In the genomic region with DNA sequence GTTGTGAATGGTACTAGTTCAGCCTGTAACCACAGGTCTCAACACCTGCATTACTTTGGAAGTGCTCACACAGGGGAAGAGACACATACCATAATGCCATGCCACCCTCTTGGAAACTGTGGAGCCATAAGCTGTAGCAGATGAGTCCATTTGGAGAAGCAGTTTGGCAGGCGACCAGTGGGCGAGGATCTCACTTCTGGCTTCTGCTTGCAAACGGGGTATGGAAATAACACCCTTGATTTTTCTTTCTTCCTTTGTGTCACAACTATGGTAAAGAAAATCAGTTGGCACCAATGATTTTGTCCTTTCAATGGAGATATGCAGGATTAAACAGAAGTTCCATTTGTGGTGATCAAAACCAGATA, we compare ENCODE assay signal across 1 cellular context.
TF ChIP-seq lines count a peak whose summit lies in the region.

No MANE protein-coding gene starts in this region.

TF ChIP-seq in HepG2, 621 proteins besides CTCF, POLR2A, EP300 and RAD21 (continued from another document and continues in another):
- TF ChIP-seq, protein P1, sequence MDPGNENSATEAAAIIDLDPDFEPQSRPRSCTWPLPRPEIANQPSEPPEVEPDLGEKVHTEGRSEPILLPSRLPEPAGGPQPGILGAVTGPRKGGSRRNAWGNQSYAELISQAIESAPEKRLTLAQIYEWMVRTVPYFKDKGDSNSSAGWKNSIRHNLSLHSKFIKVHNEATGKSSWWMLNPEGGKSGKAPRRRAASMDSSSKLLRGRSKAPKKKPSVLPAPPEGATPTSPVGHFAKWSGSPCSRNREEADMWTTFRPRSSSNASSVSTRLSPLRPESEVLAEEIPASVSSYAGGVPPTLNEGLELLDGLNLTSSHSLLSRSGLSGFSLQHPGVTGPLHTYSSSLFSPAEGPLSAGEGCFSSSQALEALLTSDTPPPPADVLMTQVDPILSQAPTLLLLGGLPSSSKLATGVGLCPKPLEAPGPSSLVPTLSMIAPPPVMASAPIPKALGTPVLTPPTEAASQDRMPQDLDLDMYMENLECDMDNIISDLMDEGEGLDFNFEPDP (CRISPR knock-in tag; conservative IDR thresholded peaks at IDR 0.05), result no peak
- no peak for TF ChIP-seq ZNF317 (CRISPR knock-in tag; IDR thresholded peaks at IDR 0.05)
- TF ChIP-seq PLRG1 (conservative IDR thresholded peaks at IDR 0.05), result no peak
- TF ChIP-seq, protein P2, sequence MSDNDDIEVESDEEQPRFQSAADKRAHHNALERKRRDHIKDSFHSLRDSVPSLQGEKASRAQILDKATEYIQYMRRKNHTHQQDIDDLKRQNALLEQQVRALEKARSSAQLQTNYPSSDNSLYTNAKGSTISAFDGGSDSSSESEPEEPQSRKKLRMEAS (IDR thresholded peaks at IDR 0.05), result no peak
- TF ChIP-seq ZNF432 (CRISPR knock-in tag; IDR thresholded peaks at IDR 0.05; ENCODE audit: borderline replicate concordance), result no peak
- no peak for TF ChIP-seq SATB2 (CRISPR knock-in tag; IDR thresholded peaks at IDR 0.05)
- TF ChIP-seq NR2F6 (IDR thresholded peaks at IDR 0.05), result no peak
- TF ChIP-seq NR2F6 (CRISPR knock-in tag; IDR thresholded peaks at IDR 0.05), result no peak
- TF ChIP-seq KLF6 (CRISPR knock-in tag; IDR thresholded peaks at IDR 0.05), result no peak
- peak; percentile 33; the same call in 1 of the 2 replicates for TF ChIP-seq SP4 (CRISPR knock-in tag; IDR thresholded peaks at IDR 0.05)
- 0 out of 2 replicates have a peak, but pooled peaks have one; percentile 56 for TF ChIP-seq HOXA7 (CRISPR knock-in tag; IDR thresholded peaks at IDR 0.05)
- TF ChIP-seq ZNF644 (CRISPR knock-in tag; IDR thresholded peaks at IDR 0.05; ENCODE audit: low read depth), result no peak
- TF ChIP-seq PHF8 (CRISPR knock-in tag; IDR thresholded peaks at IDR 0.05), result no peak
- TF ChIP-seq, protein P3, sequence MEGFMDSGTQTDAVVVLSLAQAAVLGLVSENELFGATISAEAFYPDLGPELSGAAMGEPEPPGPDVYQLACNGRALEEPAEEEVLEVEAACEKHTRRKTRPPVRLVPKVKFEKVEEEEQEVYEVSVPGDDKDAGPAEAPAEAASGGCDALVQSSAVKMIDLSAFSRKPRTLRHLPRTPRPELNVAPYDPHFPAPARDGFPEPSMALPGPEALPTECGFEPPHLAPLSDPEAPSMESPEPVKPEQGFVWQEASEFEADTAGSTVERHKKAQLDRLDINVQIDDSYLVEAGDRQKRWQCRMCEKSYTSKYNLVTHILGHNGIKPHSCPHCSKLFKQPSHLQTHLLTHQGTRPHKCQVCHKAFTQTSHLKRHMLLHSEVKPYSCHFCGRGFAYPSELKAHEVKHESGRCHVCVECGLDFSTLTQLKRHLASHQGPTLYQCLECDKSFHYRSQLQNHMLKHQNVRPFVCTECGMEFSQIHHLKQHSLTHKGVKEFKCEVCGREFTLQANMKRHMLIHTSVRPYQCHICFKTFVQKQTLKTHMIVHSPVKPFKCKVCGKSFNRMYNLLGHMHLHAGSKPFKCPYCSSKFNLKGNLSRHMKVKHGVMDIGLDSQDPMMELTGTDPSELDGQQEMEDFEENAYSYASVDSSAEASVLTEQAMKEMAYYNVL (CRISPR knock-in tag; IDR thresholded peaks at IDR 0.05; ENCODE audit: borderline replicate concordance), result no peak
- no peak for TF ChIP-seq FOXM1 (CRISPR knock-in tag; IDR thresholded peaks at IDR 0.05)
- TF ChIP-seq TP53 (CRISPR knock-in tag; conservative IDR thresholded peaks at IDR 0.05), result no peak
- TF ChIP-seq, protein P4, sequence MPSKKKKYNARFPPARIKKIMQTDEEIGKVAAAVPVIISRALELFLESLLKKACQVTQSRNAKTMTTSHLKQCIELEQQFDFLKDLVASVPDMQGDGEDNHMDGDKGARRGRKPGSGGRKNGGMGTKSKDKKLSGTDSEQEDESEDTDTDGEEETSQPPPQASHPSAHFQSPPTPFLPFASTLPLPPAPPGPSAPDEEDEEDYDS (CRISPR knock-in tag; IDR thresholded peaks at IDR 0.05), result no peak
- TF ChIP-seq, protein P5, sequence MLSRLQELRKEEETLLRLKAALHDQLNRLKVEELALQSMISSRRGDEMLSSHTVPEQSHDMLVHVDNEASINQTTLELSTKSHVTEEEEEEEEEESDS (CRISPR knock-in tag; IDR thresholded peaks at IDR 0.05; ENCODE audit: borderline replicate concordance), result 0 out of 2 replicates have a peak, but pooled peaks have one; percentile 9
- no peak for TF ChIP-seq ZNF816 (CRISPR knock-in tag; IDR thresholded peaks at IDR 0.05; ENCODE audit: borderline replicate concordance)
- no peak for TF ChIP-seq ZNF230 (CRISPR knock-in tag; IDR thresholded peaks at IDR 0.05)
- TF ChIP-seq SUZ12 (IDR thresholded peaks at IDR 0.05; ENCODE audit: low read depth, low read length), result no peak
- TF ChIP-seq, protein P6, sequence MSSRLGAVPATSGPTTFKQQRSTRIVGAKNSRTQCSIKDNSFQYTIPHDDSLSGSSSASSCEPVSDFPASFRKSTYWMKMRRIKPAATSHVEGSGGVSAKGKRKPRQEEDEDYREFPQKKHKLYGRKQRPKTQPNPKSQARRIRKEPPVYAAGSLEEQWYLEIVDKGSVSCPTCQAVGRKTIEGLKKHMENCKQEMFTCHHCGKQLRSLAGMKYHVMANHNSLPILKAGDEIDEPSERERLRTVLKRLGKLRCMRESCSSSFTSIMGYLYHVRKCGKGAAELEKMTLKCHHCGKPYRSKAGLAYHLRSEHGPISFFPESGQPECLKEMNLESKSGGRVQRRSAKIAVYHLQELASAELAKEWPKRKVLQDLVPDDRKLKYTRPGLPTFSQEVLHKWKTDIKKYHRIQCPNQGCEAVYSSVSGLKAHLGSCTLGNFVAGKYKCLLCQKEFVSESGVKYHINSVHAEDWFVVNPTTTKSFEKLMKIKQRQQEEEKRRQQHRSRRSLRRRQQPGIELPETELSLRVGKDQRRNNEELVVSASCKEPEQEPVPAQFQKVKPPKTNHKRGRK (CRISPR knock-in tag; IDR thresholded peaks at IDR 0.05), result no peak
- TF ChIP-seq, protein P7, sequence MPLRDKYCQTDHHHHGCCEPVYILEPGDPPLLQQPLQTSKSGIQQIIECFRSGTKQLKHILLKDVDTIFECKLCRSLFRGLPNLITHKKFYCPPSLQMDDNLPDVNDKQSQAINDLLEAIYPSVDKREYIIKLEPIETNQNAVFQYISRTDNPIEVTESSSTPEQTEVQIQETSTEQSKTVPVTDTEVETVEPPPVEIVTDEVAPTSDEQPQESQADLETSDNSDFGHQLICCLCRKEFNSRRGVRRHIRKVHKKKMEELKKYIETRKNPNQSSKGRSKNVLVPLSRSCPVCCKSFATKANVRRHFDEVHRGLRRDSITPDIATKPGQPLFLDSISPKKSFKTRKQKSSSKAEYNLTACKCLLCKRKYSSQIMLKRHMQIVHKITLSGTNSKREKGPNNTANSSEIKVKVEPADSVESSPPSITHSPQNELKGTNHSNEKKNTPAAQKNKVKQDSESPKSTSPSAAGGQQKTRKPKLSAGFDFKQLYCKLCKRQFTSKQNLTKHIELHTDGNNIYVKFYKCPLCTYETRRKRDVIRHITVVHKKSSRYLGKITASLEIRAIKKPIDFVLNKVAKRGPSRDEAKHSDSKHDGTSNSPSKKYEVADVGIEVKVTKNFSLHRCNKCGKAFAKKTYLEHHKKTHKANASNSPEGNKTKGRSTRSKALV (CRISPR knock-in tag; IDR thresholded peaks at IDR 0.05), result no peak
- no peak for TF ChIP-seq ZNF737 (CRISPR knock-in tag; IDR thresholded peaks at IDR 0.05; ENCODE audit: borderline replicate concordance)
- no peak for TF ChIP-seq CEBPB (IDR thresholded peaks at IDR 0.05; ENCODE audit: borderline replicate concordance, low read depth, low read length)
- TF ChIP-seq ZNF138 (CRISPR knock-in tag; IDR thresholded peaks at IDR 0.05; ENCODE audit: low read depth), result no peak
- TF ChIP-seq, protein P8, sequence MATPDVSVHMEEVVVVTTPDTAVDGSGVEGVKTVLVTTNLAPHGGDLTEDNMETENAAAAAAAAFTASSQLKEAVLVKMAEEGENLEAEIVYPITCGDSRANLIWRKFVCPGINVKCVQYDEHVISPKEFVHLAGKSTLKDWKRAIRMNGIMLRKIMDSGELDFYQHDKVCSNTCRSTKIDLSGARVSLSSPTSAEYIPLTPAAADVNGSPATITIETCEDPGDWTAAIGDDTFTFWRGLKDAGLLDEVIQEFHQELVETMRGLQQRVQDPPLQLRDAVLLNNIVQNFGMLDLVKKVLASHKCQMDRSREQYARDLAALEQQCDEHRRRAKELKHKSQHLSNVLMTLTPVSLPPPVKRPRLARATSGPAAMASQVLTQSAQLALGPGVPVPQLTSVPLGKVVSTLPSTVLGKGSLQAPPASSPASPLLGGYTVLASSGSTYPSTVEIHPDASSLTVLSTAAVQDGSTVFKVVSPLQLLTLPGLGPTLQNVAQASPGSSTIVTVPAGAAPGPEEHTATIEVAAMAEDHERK (CRISPR knock-in tag; IDR thresholded peaks at IDR 0.05; ENCODE audit: low read depth), result no peak
- TF ChIP-seq, protein P9, sequence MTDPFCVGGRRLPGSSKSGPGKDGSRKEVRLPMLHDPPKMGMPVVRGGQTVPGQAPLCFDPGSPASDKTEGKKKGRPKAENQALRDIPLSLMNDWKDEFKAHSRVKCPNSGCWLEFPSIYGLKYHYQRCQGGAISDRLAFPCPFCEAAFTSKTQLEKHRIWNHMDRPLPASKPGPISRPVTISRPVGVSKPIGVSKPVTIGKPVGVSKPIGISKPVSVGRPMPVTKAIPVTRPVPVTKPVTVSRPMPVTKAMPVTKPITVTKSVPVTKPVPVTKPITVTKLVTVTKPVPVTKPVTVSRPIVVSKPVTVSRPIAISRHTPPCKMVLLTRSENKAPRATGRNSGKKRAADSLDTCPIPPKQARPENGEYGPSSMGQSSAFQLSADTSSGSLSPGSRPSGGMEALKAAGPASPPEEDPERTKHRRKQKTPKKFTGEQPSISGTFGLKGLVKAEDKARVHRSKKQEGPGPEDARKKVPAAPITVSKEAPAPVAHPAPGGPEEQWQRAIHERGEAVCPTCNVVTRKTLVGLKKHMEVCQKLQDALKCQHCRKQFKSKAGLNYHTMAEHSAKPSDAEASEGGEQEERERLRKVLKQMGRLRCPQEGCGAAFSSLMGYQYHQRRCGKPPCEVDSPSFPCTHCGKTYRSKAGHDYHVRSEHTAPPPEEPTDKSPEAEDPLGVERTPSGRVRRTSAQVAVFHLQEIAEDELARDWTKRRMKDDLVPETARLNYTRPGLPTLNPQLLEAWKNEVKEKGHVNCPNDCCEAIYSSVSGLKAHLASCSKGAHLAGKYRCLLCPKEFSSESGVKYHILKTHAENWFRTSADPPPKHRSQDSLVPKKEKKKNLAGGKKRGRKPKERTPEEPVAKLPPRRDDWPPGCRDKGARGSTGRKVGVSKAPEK (CRISPR knock-in tag; IDR thresholded peaks at IDR 0.05; ENCODE audit: borderline replicate concordance), result no peak
- no peak for TF ChIP-seq TCF12 (IDR thresholded peaks at IDR 0.05)
- TF ChIP-seq TCF12 (CRISPR knock-in tag; IDR thresholded peaks at IDR 0.05), result no peak
- TF ChIP-seq SSRP1 (CRISPR knock-in tag; IDR thresholded peaks at IDR 0.05), result no peak; the same call in 1 of the 2 replicates
- no peak for TF ChIP-seq KDM6A (CRISPR knock-in tag; IDR thresholded peaks at IDR 0.05; ENCODE audit: low read depth)
- TF ChIP-seq, protein P10, sequence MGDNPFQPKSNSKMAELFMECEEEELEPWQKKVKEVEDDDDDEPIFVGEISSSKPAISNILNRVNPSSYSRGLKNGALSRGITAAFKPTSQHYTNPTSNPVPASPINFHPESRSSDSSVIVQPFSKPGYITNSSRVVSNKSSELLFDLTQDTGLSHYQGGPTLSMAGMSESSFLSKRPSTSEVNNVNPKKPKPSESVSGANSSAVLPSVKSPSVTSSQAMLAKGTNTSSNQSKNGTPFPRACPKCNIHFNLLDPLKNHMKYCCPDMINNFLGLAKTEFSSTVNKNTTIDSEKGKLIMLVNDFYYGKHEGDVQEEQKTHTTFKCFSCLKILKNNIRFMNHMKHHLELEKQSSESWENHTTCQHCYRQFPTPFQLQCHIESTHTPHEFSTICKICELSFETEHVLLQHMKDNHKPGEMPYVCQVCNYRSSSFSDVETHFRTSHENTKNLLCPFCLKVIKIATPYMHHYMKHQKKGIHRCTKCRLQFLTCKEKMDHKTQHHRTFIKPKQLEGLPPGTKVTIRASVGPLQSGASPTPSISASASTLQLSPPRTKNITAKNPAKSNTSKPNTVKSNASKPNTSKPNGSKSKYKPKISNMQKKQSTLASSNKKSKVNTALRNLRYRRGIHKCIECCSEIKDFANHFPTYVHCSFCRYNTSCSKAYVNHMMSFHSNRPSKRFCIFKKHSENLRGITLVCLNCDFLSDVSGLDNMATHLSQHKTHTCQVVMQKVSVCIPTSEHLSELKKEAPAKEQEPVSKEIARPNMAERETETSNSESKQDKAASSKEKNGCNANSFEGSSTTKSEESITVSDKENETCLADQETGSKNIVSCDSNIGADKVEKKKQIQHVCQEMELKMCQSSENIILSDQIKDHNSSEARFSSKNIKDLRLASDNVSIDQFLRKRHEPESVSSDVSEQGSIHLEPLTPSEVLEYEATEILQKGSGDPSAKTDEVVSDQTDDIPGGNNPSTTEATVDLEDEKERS (CRISPR knock-in tag; IDR thresholded peaks at IDR 0.05), result no peak
- no peak for TF ChIP-seq ZNF234 (CRISPR knock-in tag; conservative IDR thresholded peaks at IDR 0.05)
- TF ChIP-seq, protein P11, sequence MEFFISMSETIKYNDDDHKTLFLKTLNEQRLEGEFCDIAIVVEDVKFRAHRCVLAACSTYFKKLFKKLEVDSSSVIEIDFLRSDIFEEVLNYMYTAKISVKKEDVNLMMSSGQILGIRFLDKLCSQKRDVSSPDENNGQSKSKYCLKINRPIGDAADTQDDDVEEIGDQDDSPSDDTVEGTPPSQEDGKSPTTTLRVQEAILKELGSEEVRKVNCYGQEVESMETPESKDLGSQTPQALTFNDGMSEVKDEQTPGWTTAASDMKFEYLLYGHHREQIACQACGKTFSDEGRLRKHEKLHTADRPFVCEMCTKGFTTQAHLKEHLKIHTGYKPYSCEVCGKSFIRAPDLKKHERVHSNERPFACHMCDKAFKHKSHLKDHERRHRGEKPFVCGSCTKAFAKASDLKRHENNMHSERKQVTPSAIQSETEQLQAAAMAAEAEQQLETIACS (CRISPR knock-in tag; IDR thresholded peaks at IDR 0.05), result no peak
- no peak for TF ChIP-seq GTF2F1 (IDR thresholded peaks at IDR 0.05; ENCODE audit: low read length)
- TF ChIP-seq, protein P12, sequence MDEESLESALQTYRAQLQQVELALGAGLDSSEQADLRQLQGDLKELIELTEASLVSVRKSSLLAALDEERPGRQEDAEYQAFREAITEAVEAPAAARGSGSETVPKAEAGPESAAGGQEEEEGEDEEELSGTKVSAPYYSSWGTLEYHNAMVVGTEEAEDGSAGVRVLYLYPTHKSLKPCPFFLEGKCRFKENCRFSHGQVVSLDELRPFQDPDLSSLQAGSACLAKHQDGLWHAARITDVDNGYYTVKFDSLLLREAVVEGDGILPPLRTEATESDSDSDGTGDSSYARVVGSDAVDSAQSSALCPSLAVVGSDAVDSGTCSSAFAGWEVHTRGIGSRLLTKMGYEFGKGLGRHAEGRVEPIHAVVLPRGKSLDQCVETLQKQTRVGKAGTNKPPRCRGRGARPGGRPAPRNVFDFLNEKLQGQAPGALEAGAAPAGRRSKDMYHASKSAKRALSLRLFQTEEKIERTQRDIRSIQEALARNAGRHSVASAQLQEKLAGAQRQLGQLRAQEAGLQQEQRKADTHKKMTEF (CRISPR knock-in tag; IDR thresholded peaks at IDR 0.05), result 0 out of 2 replicates have a peak, but pooled peaks have one; percentile 3
- TF ChIP-seq TOPORS (CRISPR knock-in tag; IDR thresholded peaks at IDR 0.05), result no peak
- TF ChIP-seq ZSCAN21 (CRISPR knock-in tag; IDR thresholded peaks at IDR 0.05; ENCODE audit: borderline replicate concordance), result no peak
- no peak for TF ChIP-seq TBX3 (IDR thresholded peaks at IDR 0.05; ENCODE audit: borderline replicate concordance)
- TF ChIP-seq SMARCC2 (IDR thresholded peaks at IDR 0.05), result no peak
- no peak for TF ChIP-seq NR1H2 (CRISPR knock-in tag; IDR thresholded peaks at IDR 0.05; ENCODE audit: borderline replicate concordance, low read depth)
- TF ChIP-seq ZNF251 (CRISPR knock-in tag; IDR thresholded peaks at IDR 0.05), result no peak
- no peak for TF ChIP-seq GPN1 (CRISPR knock-in tag; IDR thresholded peaks at IDR 0.05; ENCODE audit: borderline replicate concordance)
